ENCODE assay signal across 8 cellular contexts in genomic region chr9:135797507-135798302, GRCh38.
DNase-seq lines count a peak whose midpoint lies in the region; ATAC-seq and TF ChIP-seq lines count a peak whose summit lies in the region.

No MANE protein-coding gene starts in this region.

- H3K4me3 Mint-ChIP-seq in T-helper 2 cell treated with Interferon-gamma antibody and Interleukin-4, amounts not matched to agents 5 μg/mL and 100 μg/mL, for 36 hours, result no peak overlapping the region
- no peak overlapping the region for H3K4me3 Mint-ChIP-seq in nephron progenitor cell
- H3K4me3 Mint-ChIP-seq in stimulated activated memory B cell treated with anti-CD40 and anti-IgM and Interleukin-4, amounts not matched to agents 10 μg/mL and 1 μg/mL and 100 μg/mL, for 72 hours, result no peak overlapping the region

- H3K4me1 Mint-ChIP-seq in T-helper 2 cell treated with Interferon-gamma antibody and Interleukin-4, amounts not matched to agents 5 μg/mL and 100 μg/mL, for 36 hours (ENCODE audit: low read depth), result no peaks in the 10 kb centered on the region
- H3K4me1 Mint-ChIP-seq in nephron progenitor cell, result peaks cover 21% of the 10 kb centered on the region
- no peaks in the 10 kb centered on the region for H3K4me1 Mint-ChIP-seq in stimulated activated memory B cell treated with anti-CD40 and anti-IgM and Interleukin-4, amounts not matched to agents 10 μg/mL and 1 μg/mL and 100 μg/mL, for 72 hours

- H3K36me3 Mint-ChIP-seq in T-helper 2 cell treated with Interferon-gamma antibody and Interleukin-4, amounts not matched to agents 5 μg/mL and 100 μg/mL, for 36 hours (ENCODE audit: low read depth), result no peaks in the 10 kb centered on the region
- H3K36me3 Mint-ChIP-seq in nephron progenitor cell (ENCODE audit: low read depth), result no peaks in the 10 kb centered on the region
- H3K36me3 Mint-ChIP-seq in stimulated activated memory B cell treated with anti-CD40 and anti-IgM and Interleukin-4, amounts not matched to agents 10 μg/mL and 1 μg/mL and 100 μg/mL, for 72 hours, result no peaks in the 10 kb centered on the region

- no peaks in the 10 kb centered on the region for H3K27me3 Mint-ChIP-seq in T-helper 2 cell treated with Interferon-gamma antibody and Interleukin-4, amounts not matched to agents 5 μg/mL and 100 μg/mL, for 36 hours (ENCODE audit: low read depth)
- H3K27me3 Mint-ChIP-seq in nephron progenitor cell (ENCODE audit: low read depth, poor library complexity), result peaks cover 4% of the 10 kb centered on the region
- peaks cover 22% of the 10 kb centered on the region for H3K27me3 Mint-ChIP-seq in stimulated activated memory B cell treated with anti-CD40 and anti-IgM and Interleukin-4, amounts not matched to agents 10 μg/mL and 1 μg/mL and 100 μg/mL, for 72 hours

- DNase-seq in DMS53 (lab: John Stamatoyannopoulos, UW) (peak; percentile 86), HT1080 (ENCODE audit: low read depth) (peak; percentile 47), epithelial cell of proximal tubule (ENCODE audit: low read depth) (no peak), nephron progenitor cell (peak; percentile 73)
- DNase-seq in T-helper 2 cell treated with Interferon-gamma antibody and Interleukin-4, amounts not matched to agents 5 μg/mL and 100 μg/mL, for 36 hours (ENCODE audit: low spot score), result peak; percentile 10

- peak; percentile 46 for TF ChIP-seq CTCF in epithelial cell of proximal tubule (conservative IDR thresholded peaks at IDR 0.05; ENCODE audit: low read depth, low read length)
- peak; percentile 63 for TF ChIP-seq CTCF in nephron progenitor cell (IDR thresholded peaks at IDR 0.05)

- H3K27ac Mint-ChIP-seq in T-helper 2 cell treated with Interferon-gamma antibody and Interleukin-4, amounts not matched to agents 5 μg/mL and 100 μg/mL, for 36 hours, result no peak overlapping the region
- H3K27ac Mint-ChIP-seq in nephron progenitor cell, result peak overlapping the region; percentile 62
- no peak overlapping the region for H3K27ac Mint-ChIP-seq in stimulated activated memory B cell treated with anti-CD40 and anti-IgM and Interleukin-4, amounts not matched to agents 10 μg/mL and 1 μg/mL and 100 μg/mL, for 72 hours

- ATAC-seq in GM18873 (IDR thresholded peaks at IDR 0.05; ENCODE audit: low FRiP score, unreplicated experiment) (no peak), HG02798 (IDR thresholded peaks at IDR 0.05; ENCODE audit: poor library complexity, unreplicated experiment) (no peak)
- ATAC-seq in stimulated activated memory B cell treated with anti-CD40 and anti-IgM and Interleukin-4, amounts not matched to agents 10 μg/mL and 1 μg/mL and 100 μg/mL, for 72 hours, result no peak

- no peak overlapping the region for H3K4me3 ChIP-seq in epithelial cell of proximal tubule (ENCODE audit: low read depth, low read length)

- no peaks in the 10 kb centered on the region for H3K9me3 Mint-ChIP-seq in T-helper 2 cell treated with Interferon-gamma antibody and Interleukin-4, amounts not matched to agents 5 μg/mL and 100 μg/mL, for 36 hours
- H3K9me3 Mint-ChIP-seq in nephron progenitor cell, result peaks cover 6% of the 10 kb centered on the region
- H3K9me3 Mint-ChIP-seq in stimulated activated memory B cell treated with anti-CD40 and anti-IgM and Interleukin-4, amounts not matched to agents 10 μg/mL and 1 μg/mL and 100 μg/mL, for 72 hours, result peaks cover 4% of the 10 kb centered on the region
